ENCODE assay signal across 12 cellular contexts in genomic region chr21:41928621-41929220, GRCh38. TPM values are rescaled to one million over a fixed set of nuclear protein-coding genes. Genes with fewer than 3 reads are reported as not detected.
A peak's percentile ranks its signal among the peaks of the same experiment; 100 is the strongest.
DNase-seq lines count a peak whose midpoint lies in the region; ATAC-seq and TF ChIP-seq lines count a peak whose summit lies in the region.
"Had no signal": no experiment of that assay in that cellular context is flagged by ENCODE, and none has a peak within 500 bp of the region (broad histone marks: within the 10 kb centered on the region; RNA-seq: fewer than 3 reads in every experiment).

No MANE protein-coding gene starts in this region.

- in situ Hi-C loops in IMR-90 (cut with MboI; ENCODE audit: low sequenced_read_pairs), result no loop called here

- no peak overlapping the region for H3K27ac Mint-ChIP-seq in effector memory CD8-positive, alpha-beta T cell
- H3K27ac Mint-ChIP-seq: activated CD4-positive, alpha-beta memory T cell treated with anti-CD3 and anti-CD28 coated beads for 36 hours had no signal

- H3K79me1 ChIP-seq in IMR-90 (ENCODE audit: low read depth in 1 of 2, low read length in 2 of 2), result peaks cover 33 to 66% of the 10 kb centered on the region in 2 experiments

- H3K14ac ChIP-seq in IMR-90 (replicated peaks; ENCODE audit: low read depth, low read length), result no peak overlapping the region

- no peak overlapping the region for H3K4ac ChIP-seq in IMR-90 (ENCODE audit: low read depth, low read length)

- H3K56ac ChIP-seq in IMR-90 (ENCODE audit: extremely low read depth, insufficient read depth, low read length), result no peak overlapping the region

- no CpG with 5 or more reads among the region's 10 CpGs for WGBS in IMR-90 (ENCODE audit: extremely low coverage in 2 of 2, insufficient read length in 1 of 2), 2 experiments

- H3K23ac ChIP-seq in IMR-90 (ENCODE audit: low read depth, low read length), result 0 out of 2 replicates have a peak overlapping the region, but pooled peaks have one; percentile 15

- peak overlapping the region; percentile 11; the same call in 1 of the 2 replicates for H2AK5ac ChIP-seq in IMR-90 (ENCODE audit: low read depth, low read length)

- TF ChIP-seq CTCF in IMR-90 (conservative IDR thresholded peaks at IDR 0.05; ENCODE audit: low read depth, low read length), result no peak

- no peak overlapping the region for H3K18ac ChIP-seq in IMR-90 (ENCODE audit: low read depth, low read length)

- intact Hi-C loops in IMR-90 (cut with micrococcal nuclease), result no loop called here

- H3K27ac ChIP-seq in BLaER1, result peak overlapping the region; percentile 39; the same call in 1 of the 2 replicates
- no peak overlapping the region for H3K27ac ChIP-seq in IMR-90 (ENCODE audit: insufficient read depth, low read length)

- peaks cover 33% of the 10 kb centered on the region for H3K9me1 ChIP-seq in IMR-90 (ENCODE audit: insufficient read depth, low read length)

- peaks cover 15 to 23% of the 10 kb centered on the region in 2 donors for H3K4me1 Mint-ChIP-seq in effector memory CD8-positive, alpha-beta T cell (ENCODE audit: low read depth in 2 of 2)

- H3K4me2 ChIP-seq in BLaER1 (peak overlapping the region; percentile 97), IMR-90 (ENCODE audit: low read depth, low read length) (no peak overlapping the region)

- no peaks in the 10 kb centered on the region for H3K9me3 ChIP-seq in BLaER1
- H3K9me3 ChIP-seq in IMR-90 (ENCODE audit: control insufficient read depth, insufficient read depth, low read length), result no peaks in the 10 kb centered on the region

- no peaks in the 10 kb centered on the region for H3K9me3 Mint-ChIP-seq in effector memory CD8-positive, alpha-beta T cell
- H3K9me3 Mint-ChIP-seq: activated CD4-positive, alpha-beta memory T cell treated with anti-CD3 and anti-CD28 coated beads for 36 hours had no signal

- H4K8ac ChIP-seq in IMR-90 (ENCODE audit: low read depth in 2 of 2, low read length in 2 of 2), result no peak overlapping the region

- DNase-seq in IMR-90 (no peak), OCI-M2 (lab: John Stamatoyannopoulos, UW; ENCODE audit: unreplicated experiment) (no peak), putamen (ENCODE audit: low spot score) (no peak)
- DNase-seq in effector memory CD8-positive, alpha-beta T cell, result no peak
- DNase-seq: activated CD4-positive, alpha-beta memory T cell treated with anti-CD3 and anti-CD28 coated beads for 36 hours; effector CD4-positive, alpha-beta T cell; NCI-H510A treated with DMSO at 0.1 percent for 48 hours had no signal

- H3K36me3 ChIP-seq in BLaER1 (no peaks in the 10 kb centered on the region), IMR-90 (ENCODE audit: control insufficient read depth, insufficient read depth, low read length) (no peaks in the 10 kb centered on the region; the same call in 1 of the 2 replicates)

- no peaks in the 10 kb centered on the region for H3K27me3 ChIP-seq in BLaER1
- no peaks in the 10 kb centered on the region for H3K27me3 ChIP-seq in IMR-90 (ENCODE audit: control insufficient read depth, insufficient read depth, low read length)

- no peak overlapping the region for H3K9ac ChIP-seq in BLaER1
- no peak overlapping the region for H3K9ac ChIP-seq in IMR-90 (ENCODE audit: low read depth, low read length)

- H4K5ac ChIP-seq in IMR-90 (ENCODE audit: low read depth, low read length), result no peak overlapping the region

- ATAC-seq in GM18868 (IDR thresholded peaks at IDR 0.05; ENCODE audit: unreplicated experiment) (peak; percentile 47), IMR-90 (ENCODE audit: low read depth) (no peak), HG02571 (IDR thresholded peaks at IDR 0.05; ENCODE audit: unreplicated experiment) (no peak), HG03280 (IDR thresholded peaks at IDR 0.05; ENCODE audit: unreplicated experiment) (no peak)
- ATAC-seq in effector memory CD8-positive, alpha-beta T cell (replicated peaks), result peak; percentile 30

- no TSS peak for BruUV-seq in IMR-90 (replicated peaks; lab: Mats Ljungman, UMichigan)

- no peaks in the 10 kb centered on the region for H3K36me3 Mint-ChIP-seq in effector memory CD8-positive, alpha-beta T cell (ENCODE audit: insufficient read depth)
- H3K36me3 Mint-ChIP-seq: activated CD4-positive, alpha-beta memory T cell treated with anti-CD3 and anti-CD28 coated beads for 36 hours had no signal

- no peak overlapping the region for H2AFZ ChIP-seq in IMR-90 (replicated peaks; ENCODE audit: low read length, poor library complexity)

- H2BK5ac ChIP-seq in IMR-90 (ENCODE audit: low read depth, low read length, poor library complexity, severe bottlenecking), result no peak overlapping the region

- POLR2A ChIA-PET in IMR-90 (lab: Charles Lee; ENCODE audit: unreplicated experiment), result interaction anchor here (0.5 to 0.6 kb wide), 2 partner anchors 32 to 117 kb away, joined by 3 read pairs; no protein-coding TSS in a partner anchor

- H3K27me3 Mint-ChIP-seq in effector memory CD8-positive, alpha-beta T cell, result peaks cover 16 to 29% of the 10 kb centered on the region in 2 donors

- no peak overlapping the region for H2BK120ac ChIP-seq in IMR-90 (ENCODE audit: low read depth, low read length)

- no peak overlapping the region for H3K4me3 ChIP-seq in BLaER1
- H3K4me3 ChIP-seq in IMR-90 (ENCODE audit: insufficient read depth, low read depth, low read length), result no peak overlapping the region
- H3K4me3 ChIP-seq: lung had no signal

- H2BK15ac ChIP-seq in IMR-90 (ENCODE audit: low read depth, low read length), result no peak overlapping the region

- H4K20me1 ChIP-seq in BLaER1 (no peaks in the 10 kb centered on the region), IMR-90 (ENCODE audit: insufficient read depth, low read length) (no peaks in the 10 kb centered on the region)

- no peak overlapping the region for H2BK20ac ChIP-seq in IMR-90 (ENCODE audit: low read depth, low read length)

- CTCF ChIA-PET in IMR-90 (lab: Yijun Ruan, JAX), result interaction anchor here (0.5 to 0.8 kb wide), 2 partner anchors 112 to 179 kb away, joined by 3 read pairs; no protein-coding TSS in a partner anchor

- H3K4me3 Mint-ChIP-seq in effector memory CD8-positive, alpha-beta T cell, result no peak overlapping the region
- H3K4me3 Mint-ChIP-seq: activated CD4-positive, alpha-beta memory T cell treated with anti-CD3 and anti-CD28 coated beads for 36 hours had no signal

- no peak overlapping the region for H2AK9ac ChIP-seq in IMR-90 (replicated peaks; ENCODE audit: low read depth, low read length, poor library complexity)

- no peak overlapping the region for H4K91ac ChIP-seq in IMR-90 (ENCODE audit: insufficient read depth, low read depth, low read length)

- H3K4me1 ChIP-seq in BLaER1 (peaks cover 92% of the 10 kb centered on the region), IMR-90 (ENCODE audit: control insufficient read depth, insufficient read depth, low read length) (peaks cover 31% of the 10 kb centered on the region)

- no peak for TF ChIP-seq POLR2A in IMR-90 (IDR thresholded peaks at IDR 0.05; ENCODE audit: low read depth, low read length)

- dilution Hi-C loops in IMR-90 (cut with HindIII; ENCODE audit: low sequenced_read_pairs, unreplicated experiment), result no loop called here

- TF ChIP-seq RAD21 in IMR-90 (IDR thresholded peaks at IDR 0.05; ENCODE audit: low read length), result no peak

TF ChIP-seq in IMR-90, 13 proteins besides CTCF, POLR2A, EP300 and RAD21:
- TF ChIP-seq BHLHE40 (IDR thresholded peaks at IDR 0.05; ENCODE audit: low read depth, low read length) (no peak), MAZ (IDR thresholded peaks at IDR 0.05; ENCODE audit: borderline replicate concordance, low read depth, low read length) (no peak), RCOR1 (IDR thresholded peaks at IDR 0.05; ENCODE audit: insufficient replicate concordance, low read length) (no peak), CEBPB (IDR thresholded peaks at IDR 0.05; ENCODE audit: low read depth, low read length) (no peak), CHD1 (IDR thresholded peaks at IDR 0.05; ENCODE audit: low read depth, low read length) (no peak), MAFK (IDR thresholded peaks at IDR 0.05; ENCODE audit: low read depth, low read length) (no peak), MXI1 (IDR thresholded peaks at IDR 0.05; ENCODE audit: borderline replicate concordance, low read depth, low read length) (no peak), USF2 (IDR thresholded peaks at IDR 0.05; ENCODE audit: low read depth, low read length) (no peak), ELK1 (IDR thresholded peaks at IDR 0.05; ENCODE audit: borderline replicate concordance, low read depth, low read length) (no peak), RFX5 (IDR thresholded peaks at IDR 0.05; ENCODE audit: low read depth, low read length) (no peak), SMC3 (IDR thresholded peaks at IDR 0.05; ENCODE audit: low read depth, low read length) (no peak), NFE2L2 (IDR thresholded peaks at IDR 0.05; ENCODE audit: low read depth, low read length) (no peak), FOS (IDR thresholded peaks at IDR 0.05; ENCODE audit: low read depth, low read length) (no peak)

RNA-seq across cellular contexts. Expression of gene C2CD2, which starts 25.1 kb away (rescaled TPM):
- total RNA-seq in IMR-90 (2012; rRNA removed), result 19.4 and 25.3 TPM in 2 replicates
- polyA plus RNA-seq in IMR-90 (2012; rRNA removed), result 10.6 and 15.6 TPM in 2 replicates
- polyA plus RNA-seq in IMR-90 (2012; cell fraction: cytosol; rRNA removed), result 5.8 and 8.5 TPM in 2 replicates
- 28.1 and 43.3 TPM in 2 replicates for polyA plus RNA-seq in IMR-90 (2012; cell fraction: nucleus; rRNA removed; ENCODE audit: low replicate concordance)

RNA-seq across cellular contexts. Expression of gene PRDM15, which starts 49.6 kb away (rescaled TPM):
- 5.6 and 8.8 TPM in 2 replicates for total RNA-seq in IMR-90 (2012; rRNA removed)
- 7.3 and 7.6 TPM in 2 replicates for polyA plus RNA-seq in IMR-90 (2012; rRNA removed)
- polyA plus RNA-seq in IMR-90 (2012; cell fraction: cytosol; rRNA removed), result 2.5 and 3.2 TPM in 2 replicates
- 32.6 and 43.8 TPM in 2 replicates for polyA plus RNA-seq in IMR-90 (2012; cell fraction: nucleus; rRNA removed; ENCODE audit: low replicate concordance)

Comparison
In these comparisons a context has a peak if more than half of its experiments do, and no peak if none do; other contexts are left out.
1. ATAC-seq: peak in GM18868 (single experiment) and effector memory CD8-positive, alpha-beta T cell (single experiment); none in IMR-90 (single experiment), HG02571 (single experiment) and HG03280 (single experiment).